In the genomic region with DNA sequence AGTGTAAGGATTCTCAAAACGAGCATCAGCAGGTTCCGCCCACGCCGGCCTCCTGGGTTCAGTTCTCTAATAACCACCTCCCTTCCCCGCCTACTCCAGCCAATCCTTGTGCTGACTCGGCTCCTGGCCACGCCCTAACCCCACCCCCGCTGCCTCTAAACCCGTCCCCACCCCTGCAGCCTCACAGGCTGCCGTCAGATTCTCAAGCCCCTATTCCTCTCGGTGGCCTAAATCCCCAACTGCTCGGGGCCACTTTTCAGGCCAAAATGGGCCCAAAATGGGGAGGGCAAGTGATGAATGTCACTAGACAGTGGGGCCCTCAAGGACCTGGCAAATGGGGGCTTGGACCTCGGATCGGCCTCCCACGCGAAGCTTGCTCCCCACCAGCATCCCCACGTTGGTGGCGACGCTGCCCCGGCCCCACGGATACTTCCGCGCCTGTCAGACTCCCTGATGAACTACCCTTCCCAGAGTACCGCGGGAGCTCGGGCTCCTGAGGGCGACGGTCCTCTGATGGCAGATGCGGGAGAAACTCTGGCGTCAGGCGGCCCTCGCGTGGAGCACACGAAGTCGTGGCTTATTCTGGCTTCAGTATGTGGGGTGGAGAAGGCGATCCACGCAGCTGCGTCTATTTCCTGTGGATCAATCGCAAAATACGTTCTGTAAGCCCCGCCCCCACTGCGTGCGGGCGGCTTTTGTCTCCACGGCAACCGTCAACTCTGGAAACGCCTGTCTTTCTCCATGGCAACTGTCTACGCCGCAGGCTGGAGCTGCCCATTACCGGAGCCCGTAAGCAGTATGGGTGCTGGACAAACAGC, we compare ENCODE assay signal across 8 cellular contexts. TPM values are rescaled to one million over a fixed set of nuclear protein-coding genes. Genes with fewer than 3 reads are reported as not detected.
DNase-seq lines count a peak whose midpoint lies in the region; ATAC-seq and TF ChIP-seq lines count a peak whose summit lies in the region.

No MANE protein-coding gene starts in this region.

- peak overlapping the region; percentile 33 for H3K4me2 ChIP-seq in hepatocyte

- ATAC-seq in HG03108 (IDR thresholded peaks at IDR 0.05; ENCODE audit: unreplicated experiment), result no peak

- H3K36me3 ChIP-seq in ascending aorta, result peaks cover 10 to 21% of the 10 kb centered on the region in 2 donors
- no peaks in the 10 kb centered on the region for H3K36me3 ChIP-seq in hepatocyte (replicated peaks; ENCODE audit: insufficient read depth, low read depth)
- peaks cover 0 to 11% of the 10 kb centered on the region in 2 donors for H3K36me3 ChIP-seq in vagina

- H3K9me3 ChIP-seq in ascending aorta, result peaks cover 22 to 56% of the 10 kb centered on the region in 2 donors
- peaks cover 17% of the 10 kb centered on the region for H3K9me3 ChIP-seq in hepatocyte (ENCODE audit: low read depth)
- H3K9me3 ChIP-seq in vagina, result peaks cover 14% of the 10 kb centered on the region

- peak overlapping the region; percentile 34 to 65 for H3K27ac ChIP-seq in ascending aorta
- H3K27ac ChIP-seq in hepatocyte, result no peak overlapping the region
- peak overlapping the region; percentile 42 for H3K27ac ChIP-seq in vagina

- WGBS in hepatocyte (ENCODE audit: low lambda C conversion rate, missing lambda C conversion rate), result 66% methylated on average over 45 of the region's 51 CpGs

- H3K9me2 ChIP-seq in hepatocyte (replicated peaks; ENCODE audit: insufficient read depth), result no peaks in the 10 kb centered on the region

- H3K27me3 ChIP-seq in ascending aorta (no peaks in the 10 kb centered on the region), hepatocyte (no peaks in the 10 kb centered on the region), vagina (no peaks in the 10 kb centered on the region)

- no peak for TF ChIP-seq POLR2A in vagina (IDR thresholded peaks at IDR 0.05)

- peak overlapping the region; percentile 52 to 64 for H3K4me3 ChIP-seq in ascending aorta
- H3K4me3 ChIP-seq in hepatocyte, result no peak overlapping the region
- peak overlapping the region; percentile 56 for H3K4me3 ChIP-seq in retinal pigment epithelial cell (ENCODE audit: low read length)
- H3K4me3 ChIP-seq in vagina, result peak overlapping the region; percentile 46 to 48

- peak; percentile 67 for DNase-seq in DMS53 treated with DMSO at 0.1 percent for 48 hours (lab: John Stamatoyannopoulos, UW; ENCODE audit: unreplicated experiment)
- DNase-seq in NCI-H1048 (lab: John Stamatoyannopoulos, UW), result peak; percentile 73
- peak; percentile 51 for DNase-seq in T1000 (lab: John Stamatoyannopoulos, UW)
- peak; percentile 31 to 85 for DNase-seq in ascending aorta (ENCODE audit: low spot score in 2 of 2)
- peak; percentile 22 for DNase-seq in hepatocyte (ENCODE audit: low spot score)
- DNase-seq in retinal pigment epithelial cell (ENCODE audit: low read depth), result no peak
- DNase-seq in vagina (ENCODE audit: extremely low spot score in 2 of 2), result no peak

- H3K4me1 ChIP-seq in ascending aorta (no peaks in the 10 kb centered on the region), hepatocyte (ENCODE audit: insufficient read depth) (no peaks in the 10 kb centered on the region), vagina (peaks cover 8% of the 10 kb centered on the region)

- no peaks in the 10 kb centered on the region for H3K79me2 ChIP-seq in hepatocyte

- no peak for TF ChIP-seq CTCF in ascending aorta (IDR thresholded peaks at IDR 0.05)
- no peak for TF ChIP-seq CTCF in hepatocyte (IDR thresholded peaks at IDR 0.05; ENCODE audit: poor library complexity)
- TF ChIP-seq CTCF in retinal pigment epithelial cell (conservative IDR thresholded peaks at IDR 0.05; ENCODE audit: low read depth, low read length), result no peak
- TF ChIP-seq CTCF in vagina (IDR thresholded peaks at IDR 0.05), result no peak

- no peaks in the 10 kb centered on the region for H4K20me1 ChIP-seq in hepatocyte (ENCODE audit: insufficient read depth, poor library complexity, severe bottlenecking)

- intact Hi-C loops in ascending aorta (cut with DNase I) (no loop called here), vagina (cut with DNase I) (no loop called here)

- no peak overlapping the region for H2AFZ ChIP-seq in hepatocyte

RNA-seq across cellular contexts. Expression of a gene that starts 24.8 kb away (rescaled TPM):
- 3.4 TPM for total RNA-seq in ascending aorta
- total RNA-seq in hepatocyte, result 5.3 and 8.0 TPM in 2 replicates
- polyA plus RNA-seq in hepatocyte, result 2.5 and 4.4 TPM in 2 replicates
- total RNA-seq in vagina, result 11.5 TPM

RNA-seq across cellular contexts. Expression of a gene that starts 25.4 kb away (rescaled TPM):
- total RNA-seq in ascending aorta, result 27.6 TPM
- 36.7 and 39.7 TPM in 2 replicates for total RNA-seq in hepatocyte
- polyA plus RNA-seq in hepatocyte, result 41.8 and 42.3 TPM in 2 replicates
- total RNA-seq in vagina, result 34.9 TPM

Comparison
In these comparisons a context has a peak if more than half of its experiments do, and no peak if none do; other contexts are left out.
1. DNase-seq: peak in DMS53 treated with DMSO at 0.1 percent for 48 hours (single experiment), NCI-H1048 (single experiment), T1000 (single experiment), ascending aorta (2 of 2) and hepatocyte (single experiment); none in retinal pigment epithelial cell (single experiment) and vagina (0 of 2).